26 cellular contexts compared by ENCODE assay signal in genomic region chr5:178532236-178532635, GRCh38. TPM values are rescaled to one million over a fixed set of nuclear protein-coding genes. Genes with fewer than 3 reads are reported as not detected.
"Had no signal": no experiment of that assay in that cellular context is flagged by ENCODE, and none has a peak within 500 bp of the region (broad histone marks: within the 10 kb centered on the region; RNA-seq: fewer than 3 reads in every experiment).

No MANE protein-coding gene starts in this region.

- H3K27ac ChIP-seq: SJCRH30, SK-N-MC had no signal

- ATAC-seq: activated CD8-positive, alpha-beta T cell treated with anti-CD3 and anti-CD28 coated beads for 36 hours; activated naive CD8-positive, alpha-beta T cell treated with anti-CD3 and anti-CD28 coated beads, Interleukin-2, amount 50 U/mL, for 24 hours; activated T-cell treated with anti-CD3 and anti-CD28 coated beads, Interleukin-2, amount 50 U/mL, for 72 hours; activated T-helper 17 cell treated with anti-CD3 and anti-CD28 coated beads, Interleukin-2, amount 50 U/mL, for 72 hours; Panc1 had no signal

- H3K9me3 ChIP-seq: MG63, SJCRH30 had no signal

- H3K36me3 ChIP-seq: SJCRH30 had no signal

- H3K4me1 ChIP-seq: SJCRH30 had no signal

- H3K4me3 ChIP-seq: MG63, SJCRH30, SK-N-MC had no signal

- FAIRE-seq: TTC549 had no signal

- H3K27me3 ChIP-seq: MG63, SJCRH30 had no signal

- DNase-seq: activated CD4-positive, alpha-beta T cell treated with anti-CD3 and anti-CD28 coated beads, Interleukin-2, amount 10 ng/mL, durations not matched to agents 24 days and 14 days; activated CD4-positive, alpha-beta T cell treated with anti-CD3 and anti-CD28 coated beads, Interleukin-2, amount 50 U/mL, for 4 hours; activated CD8-positive, alpha-beta T cell treated with anti-CD3 and anti-CD28 coated beads for 36 hours; activated naive CD4-positive, alpha-beta T cell treated with anti-CD3 and anti-CD28 coated beads, Interleukin-2, amount 10 ng/mL, durations not matched to agents 7 days and 5 days; activated naive CD8-positive, alpha-beta T cell treated with anti-CD3 and anti-CD28 coated beads, Interleukin-2, amount 50 U/mL, for 24 hours; activated T-cell treated with anti-CD3 and anti-CD28 coated beads, Interleukin-2, amount 50 U/mL, for 1 hour; activated T-cell treated with anti-CD3 and anti-CD28 coated beads, Interleukin-2, amount 50 U/mL, for 72 hours; anterior cingulate cortex; KG1; MG63; NCI-H1092 treated with DMSO at 0.1 percent for 48 hours; NCI-H1417 treated with DMSO at 0.1 percent for 48 hours; NCI-H187 treated with DMSO at 0.1 percent for 48 hours; NCI-H2081; NCI-H2227 treated with DMSO at 0.1 percent for 48 hours; NCI-H446; NCI-H510A treated with DMSO at 0.1 percent for 48 hours; NCI-H526 treated with DMSO at 0.1 percent for 48 hours; NCI-H774; SHP77 had no signal

RNA-seq across cellular contexts. Expression of gene COL23A1, which starts 58.0 kb away (rescaled TPM):
- total RNA-seq: SJCRH30; T-helper 1 cell treated with Interleukin-12 subunit alpha and Interleukin-12 subunit beta and Interleukin-4 antibody, amounts not matched to agents 30 ng/mL and 1 ng/mL, for 36 hours had no signal
